Comparison of ENCODE assay signal across 1 cellular context in the genomic region with DNA sequence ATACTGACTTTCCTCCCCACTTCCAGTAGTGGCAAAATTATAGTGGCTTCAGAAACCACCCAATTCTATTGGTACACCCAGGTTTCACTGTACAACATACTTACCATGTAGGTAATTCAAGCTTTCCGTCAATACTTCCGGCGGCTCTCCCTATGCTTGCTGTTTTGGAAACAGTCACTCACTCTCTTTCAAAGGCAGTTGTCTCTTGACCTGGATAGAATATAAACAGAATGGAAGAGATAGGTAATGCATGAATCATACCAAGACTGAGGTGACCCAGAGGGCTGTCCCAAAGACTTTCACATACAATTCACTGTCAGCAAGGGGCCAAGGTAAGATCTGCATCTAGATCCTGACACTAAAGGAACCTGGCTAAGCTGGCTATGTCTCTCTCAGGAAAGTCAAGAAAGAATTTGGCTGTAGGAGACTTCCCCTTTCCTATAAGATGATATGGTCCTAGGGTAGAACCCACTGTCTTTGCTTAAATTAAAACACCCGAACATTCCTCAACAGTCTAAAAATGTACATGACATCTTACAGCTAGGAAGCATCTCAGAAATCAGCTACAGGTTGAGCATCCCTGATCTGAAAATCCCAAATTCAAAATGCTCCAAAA.
TF ChIP-seq lines count a peak whose summit lies in the region.

No MANE protein-coding gene starts in this region.

TF ChIP-seq in K562, 482 proteins besides CTCF, POLR2A, EP300 and RAD21 (continued from another document):
- TF ChIP-seq, protein P1, sequence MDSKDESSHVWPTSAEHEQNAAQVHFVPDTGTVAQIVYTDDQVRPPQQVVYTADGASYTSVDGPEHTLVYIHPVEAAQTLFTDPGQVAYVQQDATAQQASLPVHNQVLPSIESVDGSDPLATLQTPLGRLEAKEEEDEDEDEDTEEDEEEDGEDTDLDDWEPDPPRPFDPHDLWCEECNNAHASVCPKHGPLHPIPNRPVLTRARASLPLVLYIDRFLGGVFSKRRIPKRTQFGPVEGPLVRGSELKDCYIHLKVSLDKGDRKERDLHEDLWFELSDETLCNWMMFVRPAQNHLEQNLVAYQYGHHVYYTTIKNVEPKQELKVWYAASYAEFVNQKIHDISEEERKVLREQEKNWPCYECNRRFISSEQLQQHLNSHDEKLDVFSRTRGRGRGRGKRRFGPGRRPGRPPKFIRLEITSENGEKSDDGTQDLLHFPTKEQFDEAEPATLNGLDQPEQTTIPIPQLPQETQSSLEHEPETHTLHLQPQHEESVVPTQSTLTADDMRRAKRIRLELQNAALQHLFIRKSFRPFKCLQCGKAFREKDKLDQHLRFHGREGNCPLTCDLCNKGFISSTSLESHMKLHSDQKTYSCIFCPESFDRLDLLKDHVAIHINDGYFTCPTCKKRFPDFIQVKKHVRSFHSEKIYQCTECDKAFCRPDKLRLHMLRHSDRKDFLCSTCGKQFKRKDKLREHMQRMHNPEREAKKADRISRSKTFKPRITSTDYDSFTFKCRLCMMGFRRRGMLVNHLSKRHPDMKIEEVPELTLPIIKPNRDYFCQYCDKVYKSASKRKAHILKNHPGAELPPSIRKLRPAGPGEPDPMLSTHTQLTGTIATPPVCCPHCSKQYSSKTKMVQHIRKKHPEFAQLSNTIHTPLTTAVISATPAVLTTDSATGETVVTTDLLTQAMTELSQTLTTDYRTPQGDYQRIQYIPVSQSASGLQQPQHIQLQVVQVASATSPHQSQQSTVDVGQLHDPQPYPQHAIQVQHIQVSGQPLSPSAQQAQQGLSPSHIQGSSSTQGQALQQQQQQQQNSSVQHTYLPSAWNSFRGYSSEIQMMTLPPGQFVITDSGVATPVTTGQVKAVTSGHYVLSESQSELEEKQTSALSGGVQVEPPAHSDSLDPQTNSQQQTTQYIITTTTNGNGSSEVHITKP (IDR thresholded peaks at IDR 0.05; ENCODE audit: partially characterized antibody), result peak; percentile 15
- peak; percentile 67; the same call in 1 of the 2 replicates for TF ChIP-seq SPI1 (IDR thresholded peaks at IDR 0.05; ENCODE audit: borderline replicate concordance, low read depth, low read length)
